Comparison of ENCODE assay signal across 8 cellular contexts in the genomic region with DNA sequence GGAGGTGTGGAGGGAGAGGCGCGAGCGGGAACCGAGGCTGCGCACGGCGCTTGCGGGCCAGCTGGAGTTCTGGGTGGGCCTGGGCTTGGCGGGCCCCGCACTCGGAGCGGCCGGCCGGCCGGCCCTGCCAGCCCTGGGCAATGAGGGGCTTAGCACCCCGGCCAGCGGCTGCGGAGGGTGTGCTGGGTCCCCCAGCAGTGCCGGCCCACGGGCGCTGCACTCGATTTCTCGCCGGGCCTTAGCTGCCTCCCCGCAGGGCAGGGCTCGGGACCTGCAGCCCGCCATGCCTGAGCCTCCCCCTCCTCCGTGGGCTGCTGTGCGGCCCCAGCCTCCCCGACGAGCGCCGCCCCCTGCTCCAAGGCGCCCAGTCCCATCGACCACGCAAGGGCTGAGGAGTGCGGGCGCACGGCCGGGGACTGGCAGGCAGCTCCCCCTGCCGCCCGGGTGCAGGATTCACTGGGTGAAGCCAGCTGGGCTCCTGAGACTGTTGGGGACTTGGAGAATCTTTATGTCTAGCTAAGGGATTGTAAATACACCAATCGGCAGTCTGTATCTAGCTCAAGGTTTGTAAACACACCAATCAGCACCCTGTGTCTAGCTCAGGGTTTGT. TPM values are rescaled to one million over a fixed set of nuclear protein-coding genes. Genes with fewer than 3 reads are reported as not detected.
DNase-seq lines count a peak whose midpoint lies in the region; ATAC-seq and TF ChIP-seq lines count a peak whose summit lies in the region.
"Not testable (repeated sequence)": the region's sequence is repeated elsewhere in the genome, so short reads cannot be mapped to it uniquely, and the experiment has no call there.

No MANE protein-coding gene starts in this region.

- not testable (repeated sequence) for H3K27ac ChIP-seq in GM23248; mammary epithelial cell (ENCODE audit: insufficient read depth, low read depth, low read length); right lobe of liver
- H3K27ac ChIP-seq in esophagus muscularis mucosa (replicated peaks in 1 of 4) (peak overlapping the region in 1 of 4 donors; percentile 63), spleen (peak overlapping the region in 4 of 8 donors; percentile 8 to 51 (median 31))

- TF ChIP-seq EP300 in esophagus muscularis mucosa (IDR thresholded peaks at IDR 0.05) = not testable (repeated sequence)

- H3F3A ChIP-seq in GM23248 (ENCODE audit: insufficient read depth) = not testable (repeated sequence)

- not testable (repeated sequence) for H3K27me3 ChIP-seq in BJ (ENCODE audit: control insufficient read depth, insufficient read depth, low read length); GM23248 (replicated peaks; ENCODE audit: insufficient read depth); mammary epithelial cell (ENCODE audit: insufficient read depth, low read length); esophagus muscularis mucosa; right lobe of liver; spleen (replicated peaks in 1 of 7)

- POLR2A ChIA-PET in BJ (lab: Charles Lee) = not testable (repeated sequence)
- POLR2A ChIA-PET in activated B cell treated with CpG ODN at 0.5 μM for 24 hours (lab: Charles Lee) = interaction anchor here (0.6 to 1.6 kb wide), 3 partner anchors 21 to 877 kb away, joined by 4 to 10 read pairs (median 9); no protein-coding TSS in a partner anchor

- TF ChIP-seq CTCF in BJ (IDR thresholded peaks at IDR 0.05; ENCODE audit: insufficient read depth, low read depth, low read length) (peak; percentile 12; the same call in 1 of the 2 replicates), esophagus muscularis mucosa (IDR thresholded peaks at IDR 0.05) (peak in 1 of 3 experiments; percentile 43), right lobe of liver (IDR thresholded peaks at IDR 0.05) (peak in 2 of 4 donors; percentile 9 to 31), spleen (IDR thresholded peaks at IDR 0.05 in 8 of 11, conservative IDR thresholded peaks at IDR 0.05 in 3 of 11) (peak in 1 of 11 experiments; percentile 60)
- not testable (repeated sequence) for TF ChIP-seq CTCF in activated B cell treated with CpG ODN at 0.5 μM for 24 hours (IDR thresholded peaks at IDR 0.05); mammary epithelial cell (conservative IDR thresholded peaks at IDR 0.05 in 1 of 2, IDR thresholded peaks at IDR 0.05 in 1 of 2; ENCODE audit: extremely low read depth in 1 of 2, insufficient read depth in 1 of 2, low read depth in 1 of 2, low read length in 2 of 2)

- H3K9ac ChIP-seq in GM23248; mammary epithelial cell (ENCODE audit: insufficient read depth, low read length): not testable (repeated sequence)

- H3K4me1 Mint-ChIP-seq in activated B cell treated with CpG ODN at 0.5 μM for 24 hours = peaks cover 21% of the 10 kb centered on the region
- peaks cover 18% of the 10 kb centered on the region for H3K4me1 Mint-ChIP-seq in activated T-cell treated with anti-CD3 and anti-CD28 coated beads, Interleukin-2, amount 50 U/mL, for 72 hours (ENCODE audit: low read depth)

- H3K4me3 ChIP-seq in BJ (ENCODE audit: low read depth, low read length); mammary epithelial cell (replicated peaks in 1 of 3; ENCODE audit: insufficient read depth in 1 of 3, low read depth in 2 of 3, low read length in 3 of 3): not testable (repeated sequence)
- H3K4me3 ChIP-seq in GM23248 = peak overlapping the region; percentile 44
- peak overlapping the region; percentile 36 to 45 (median 42) for H3K4me3 ChIP-seq in esophagus muscularis mucosa
- peak overlapping the region in 1 of 3 donors; percentile 49 for H3K4me3 ChIP-seq in right lobe of liver
- peak overlapping the region in 4 of 8 donors; percentile 11 to 62 (median 28) for H3K4me3 ChIP-seq in spleen

- dilution Hi-C loops in mammary epithelial cell (cut with HindIII; ENCODE audit: low sequenced_read_pairs) = not testable (repeated sequence)

- peaks cover 26% of the 10 kb centered on the region for H3K79me2 ChIP-seq in GM23248 (ENCODE audit: insufficient read depth)
- H3K79me2 ChIP-seq in mammary epithelial cell (ENCODE audit: insufficient read depth, low read length) = peaks cover 22% of the 10 kb centered on the region

- not testable (repeated sequence) for DNase-seq in BJ (ENCODE audit: low read depth); mammary epithelial cell; esophagus muscularis mucosa (ENCODE audit: extremely low spot score)
- peak; percentile 59 for DNase-seq in GM23248
- DNase-seq in activated B cell treated with CpG ODN at 0.5 μM for 24 hours = peak; percentile 21
- DNase-seq in activated T-cell treated with anti-CD3 and anti-CD28 coated beads, Interleukin-2, amount 50 U/mL, for 72 hours = peak; percentile 39 to 54
- peak; percentile 60 to 68 (median 67) for DNase-seq in right lobe of liver
- DNase-seq in spleen = peak; percentile 88

- not testable (repeated sequence) for H3K4me1 ChIP-seq in GM23248 (ENCODE audit: insufficient read depth); mammary epithelial cell (ENCODE audit: insufficient read depth, low read length)
- H3K4me1 ChIP-seq in esophagus muscularis mucosa (peaks cover 9 to 23% (median 17%) of the 10 kb centered on the region in 4 donors), right lobe of liver (peaks cover 0 to 10% (median 3%) of the 10 kb centered on the region in 4 donors), spleen (peaks cover 7 to 70% (median 25%) of the 10 kb centered on the region in 6 donors)

- CTCF ChIA-PET in BJ (lab: Yijun Ruan, JAX) (interaction anchor here (0.6 to 1.4 kb wide), 4 partner anchors 19 to 201 kb away, joined by 3 to 4 read pairs (median 3); no protein-coding TSS in a partner anchor), activated B cell treated with CpG ODN at 0.5 μM for 24 hours (lab: Charles Lee) (interaction anchor here (1.0 to 1.1 kb wide), 3 partner anchors 27 to 226 kb away, joined by 3 to 8 read pairs (median 3); a partner anchor contains a TSS)
- CTCF ChIA-PET in mammary epithelial cell (lab: Charles Lee; ENCODE audit: low non-redundant PET) = not testable (repeated sequence)

- in situ Hi-C loops in GM23248 (cut with MboI) = loop anchor here (10.0 kb wide), 1 partner anchor 61 kb away; no protein-coding TSS in a partner anchor
- in situ Hi-C loops in mammary epithelial cell (cut with MboI; ENCODE audit: low sequenced_read_pairs in 2 of 2) = not testable (repeated sequence)

- not testable (repeated sequence) for H3K9me2 ChIP-seq in GM23248 (ENCODE audit: insufficient read depth)

- intact Hi-C loops in activated B cell treated with CpG ODN at 0.5 μM for 24 hours (cut with micrococcal nuclease) (loop anchor here (5.0 to 10.0 kb wide), 2 partner anchors 1241 to 1459 kb away; a partner anchor contains a TSS), esophagus muscularis mucosa (cut with DNase I) (loop anchor here (5.0 kb wide), 1 partner anchor 36 kb away; no protein-coding TSS in a partner anchor), spleen (cut with DNase I; ENCODE audit: low total_unique reads) (loop anchor here (5.0 kb wide), 1 partner anchor 36 kb away; no protein-coding TSS in a partner anchor)
- intact Hi-C loops in mammary epithelial cell (cut with micrococcal nuclease); right lobe of liver (cut with DNase I): not testable (repeated sequence)

- peak overlapping the region; percentile 35 for H3K27ac Mint-ChIP-seq in activated B cell treated with CpG ODN at 0.5 μM for 24 hours
- not testable (repeated sequence) for H3K27ac Mint-ChIP-seq in activated T-cell treated with anti-CD3 and anti-CD28 coated beads, Interleukin-2, amount 50 U/mL, for 72 hours

- not testable (repeated sequence) for H3K27me3 Mint-ChIP-seq in activated B cell treated with CpG ODN at 0.5 μM for 24 hours; activated T-cell treated with anti-CD3 and anti-CD28 coated beads, Interleukin-2, amount 50 U/mL, for 72 hours (ENCODE audit: low read depth)

- WGBS in GM23248 (ENCODE audit: low coverage in 1 of 2, low lambda C conversion rate in 2 of 2, missing lambda C conversion rate in 2 of 2), 2 experiments = 43 to 67% methylated on average over 17 to 43 of the region's 43 CpGs
- WGBS in mammary epithelial cell (ENCODE audit: low coverage, missing lambda C conversion rate) = 63% methylated on average over 9 of the region's 43 CpGs
- 49% methylated on average over 29 of the region's 43 CpGs for WGBS in esophagus muscularis mucosa
- WGBS in right lobe of liver (ENCODE audit: insufficient coverage, low coverage, low lambda C conversion rate, missing lambda C conversion rate) = no CpG with 5 or more reads among the region's 43 CpGs
- 55 to 78% (median 66%) methylated on average over 4 to 43 of the region's 43 CpGs for WGBS in spleen, 5 donors

- not testable (repeated sequence) for H4K20me1 ChIP-seq in GM23248 (ENCODE audit: insufficient read depth); mammary epithelial cell (ENCODE audit: insufficient read depth, low read length)

- not testable (repeated sequence) for H3K9me3 Mint-ChIP-seq in activated B cell treated with CpG ODN at 0.5 μM for 24 hours; activated T-cell treated with anti-CD3 and anti-CD28 coated beads, Interleukin-2, amount 50 U/mL, for 72 hours

- H3K4me3 Mint-ChIP-seq in activated B cell treated with CpG ODN at 0.5 μM for 24 hours = peak overlapping the region; percentile 81
- H3K4me3 Mint-ChIP-seq in activated T-cell treated with anti-CD3 and anti-CD28 coated beads, Interleukin-2, amount 50 U/mL, for 72 hours = peak overlapping the region; percentile 82 to 86

- peak overlapping the region; percentile 44 for H2AFZ ChIP-seq in GM23248
- peak overlapping the region; percentile 27 for H2AFZ ChIP-seq in mammary epithelial cell (ENCODE audit: low read depth, low read length)

- not testable (repeated sequence) for TF ChIP-seq POLR2A in esophagus muscularis mucosa (IDR thresholded peaks at IDR 0.05; ENCODE audit: low read depth); right lobe of liver (IDR thresholded peaks at IDR 0.05); spleen (IDR thresholded peaks at IDR 0.05)

- not testable (repeated sequence) for H3K36me3 Mint-ChIP-seq in activated B cell treated with CpG ODN at 0.5 μM for 24 hours (ENCODE audit: low read depth); activated T-cell treated with anti-CD3 and anti-CD28 coated beads, Interleukin-2, amount 50 U/mL, for 72 hours (ENCODE audit: insufficient read depth in 2 of 2)

- ATAC-seq in activated B cell treated with CpG ODN at 0.5 μM for 24 hours (ENCODE audit: low read depth); activated T-cell treated with anti-CD3 and anti-CD28 coated beads, Interleukin-2, amount 50 U/mL, for 72 hours (replicated peaks in 1 of 2); right lobe of liver: not testable (repeated sequence)

- BruUV-seq in mammary epithelial cell (replicated peaks; lab: Mats Ljungman, UMichigan) = not testable (repeated sequence)

- H3K4me2 ChIP-seq in GM23248 (ENCODE audit: unreplicated experiment); mammary epithelial cell (ENCODE audit: insufficient read depth, low read depth, low read length): not testable (repeated sequence)

- not testable (repeated sequence) for H3K9me3 ChIP-seq in GM23248 (ENCODE audit: low read depth); mammary epithelial cell (replicated peaks; ENCODE audit: insufficient read depth, low read length); esophagus muscularis mucosa; right lobe of liver; spleen

- H3K36me3 ChIP-seq in BJ (ENCODE audit: control insufficient read depth, insufficient read depth, low read length); GM23248 (ENCODE audit: low read depth); mammary epithelial cell (ENCODE audit: insufficient read depth, low read length); esophagus muscularis mucosa; right lobe of liver; spleen: not testable (repeated sequence)

RNA-seq across cellular contexts. Expression of a gene that starts 2.9 kb away (rescaled TPM):
- polyA plus RNA-seq in BJ (2011; rRNA removed) (370 and 463 TPM in 2 replicates), GM23248 (2016; fragmentation: Nextera tagmentation; extraction: Ambion mirVana) (330 and 345 TPM in 2 replicates), mammary epithelial cell (317 TPM), spleen (10 to 100 TPM; 44.9 to 78.1 (median 75.4) TPM)
- 304 and 491 TPM in 2 replicates for polyA minus RNA-seq in BJ (2011; rRNA and poly(A)+ RNA removed)
- total RNA-seq in GM23248 (2014; rRNA removed; shearing (Covaris generic)) = 393 and 395 TPM in 2 replicates
- total RNA-seq in activated B cell treated with CpG ODN at 0.5 μM for 24 hours (93.4 and 95.2 TPM in 2 replicates), mammary epithelial cell (100 to 1,000 TPM; 206 to 305 TPM), esophagus muscularis mucosa (100 to 1,000 TPM; 131 to 198 (median 177) TPM), right lobe of liver (100 to 1,000 TPM in 5 of 6 experiments, 10 to 100 TPM in 1; 94.4 to 244 (median 190) TPM), spleen (100 to 1,000 TPM; 128 to 263 (median 190) TPM)
- 100 to 1,000 TPM; 155 to 179 TPM for total RNA-seq in activated T-cell treated with anti-CD3 and anti-CD28 coated beads, Interleukin-2, amount 50 U/mL, for 72 hours
- 414 TPM for polyA minus RNA-seq in mammary epithelial cell
